ENCODE assay signal across 21 cellular contexts in the genomic region with DNA sequence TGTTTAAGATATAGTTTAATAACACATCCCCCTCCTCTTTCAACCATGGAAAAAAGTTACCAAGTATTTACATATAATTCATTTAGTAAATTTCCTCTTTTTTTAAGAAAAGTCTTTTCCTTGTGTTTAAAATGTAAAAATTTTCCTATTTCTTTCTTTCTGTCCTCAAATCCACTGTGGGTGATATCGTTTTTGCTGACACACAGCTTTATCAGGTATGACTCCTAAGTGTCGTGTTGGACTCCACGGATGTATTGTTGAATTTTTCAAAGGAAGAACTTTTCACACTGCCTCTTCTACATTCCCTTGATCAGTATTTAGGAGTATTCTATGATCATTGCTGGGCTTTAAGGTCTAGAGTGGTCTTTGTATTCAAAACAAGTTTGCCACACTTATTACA.
"Had no signal": no experiment of that assay in that cellular context is flagged by ENCODE, and none has a peak within 500 bp of the region (broad histone marks: within the 10 kb centered on the region; RNA-seq: fewer than 3 reads in every experiment).

No MANE protein-coding gene starts in this region.

- DNase-seq: activated CD4-positive, alpha-beta T cell treated with anti-CD3 and anti-CD28 coated beads for 4 hours; activated CD4-positive, alpha-beta T cell treated with anti-CD3 and anti-CD28 coated beads, Interleukin-2, amount 50 U/mL, for 48 hours; activated CD8-positive, alpha-beta memory T cell treated with anti-CD3 and anti-CD28 coated beads for 24 hours; activated gamma-delta T cell treated with Interleukin-2 at 50 U/mL for 16 hours; adrenal gland; aorta; body of pancreas; cerebellar nuclear complex; colonic mucosa; effector memory CD4-positive, alpha-beta T cell; left colon; mammary epithelial cell; nephron progenitor cell; ovary; retina; spleen; stimulated activated naive CD4-positive, alpha-beta T cell treated with Interleukin-2 at 50 U/mL for 16 hours; T-helper 1 cell; transverse colon had no signal

- H3K27ac Mint-ChIP-seq: nephron progenitor cell had no signal

- H3K9me3 Mint-ChIP-seq: activated naive CD4-positive, alpha-beta T cell treated with anti-CD3 and anti-CD28 coated beads, Interleukin-2, amount 50 U/mL, for 72 hours had no signal

- H3K4me1 Mint-ChIP-seq: nephron progenitor cell had no signal

- H3K4me3 Mint-ChIP-seq: nephron progenitor cell had no signal

- ATAC-seq: activated naive CD4-positive, alpha-beta T cell treated with anti-CD3 and anti-CD28 coated beads, Interleukin-2, amount 50 U/mL, for 72 hours; body of pancreas; gastroesophageal sphincter; left colon had no signal
